In genomic region chr3:11291808-11292207, GRCh38 we compare ENCODE assay signal across 11 cellular contexts. TPM values are rescaled to one million over a fixed set of nuclear protein-coding genes. Genes with fewer than 3 reads are reported as not detected.
A peak's percentile ranks its signal among the peaks of the same experiment; 100 is the strongest.
DNase-seq lines count a peak whose midpoint lies in the region; ATAC-seq lines count a peak whose summit lies in the region.
"Had no signal": no experiment of that assay in that cellular context is flagged by ENCODE, and none has a peak within 500 bp of the region (broad histone marks: within the 10 kb centered on the region; RNA-seq: fewer than 3 reads in every experiment).

No MANE protein-coding gene starts in this region.

- no peaks in the 10 kb centered on the region for H3K9me3 Mint-ChIP-seq in T-cell

- DNase-seq in Right ventricle myocardium inferior (ENCODE audit: missing footprints) (no peak), cardiac septum (ENCODE audit: low spot score) (no peak), T-cell (no peak), right cardiac atrium (peak in 2 of 3 donors; percentile 56 to 58), NCI-H345 (lab: John Stamatoyannopoulos, UW) (no peak)
- DNase-seq: left colon had no signal

- no peaks in the 10 kb centered on the region for H3K27me3 Mint-ChIP-seq in T-cell

- intact Hi-C loops in Right ventricle myocardium inferior (cut with DNase I) (no loop called here), cardiac septum (cut with DNase I) (no loop called here), right cardiac atrium (cut with DNase I) (no loop called here)

- POLR2A ChIA-PET in T-cell (lab: Charles Lee), result interaction anchor here (0.6 to 1.8 kb wide), 4 partner anchors 13 to 1859 kb away, joined by 3 to 16 read pairs (median 6); partner anchors contain the start of gene ATG7 (in 1 of the 2)

- no peak overlapping the region for H3K4me3 ChIP-seq in right cardiac atrium (ENCODE audit: low read length)
- no peak overlapping the region for H3K4me3 ChIP-seq in thymus (ENCODE audit: low read length)
- H3K4me3 ChIP-seq: thoracic aorta had no signal

- H3K4me1 ChIP-seq in right cardiac atrium (ENCODE audit: control insufficient read depth, insufficient read depth, low read length) (peaks cover 6% of the 10 kb centered on the region), thymus (ENCODE audit: control insufficient read depth, insufficient read depth, low read length) (peaks cover 10% of the 10 kb centered on the region)

- ATAC-seq in Right ventricle myocardium inferior (peak; percentile 64), T-cell (replicated peaks in 1 of 4) (peak in 3 of 4 experiments; percentile 3 to 23 (median 5)), right cardiac atrium (peak in 1 of 2 donors; percentile 47), GM21528 (IDR thresholded peaks at IDR 0.05; ENCODE audit: low FRiP score, unreplicated experiment) (no peak), HG03432 (IDR thresholded peaks at IDR 0.05; ENCODE audit: unreplicated experiment) (no peak)
- ATAC-seq: left colon had no signal

- H3K27me3 ChIP-seq in right cardiac atrium (ENCODE audit: control insufficient read depth, insufficient read depth) (no peaks in the 10 kb centered on the region), thymus (ENCODE audit: control insufficient read depth, insufficient read depth) (no peaks in the 10 kb centered on the region)

- H3K27ac ChIP-seq in right cardiac atrium (ENCODE audit: low read length) (peak overlapping the region; percentile 61), thymus (ENCODE audit: low read depth) (peak overlapping the region; percentile 68)
- H3K27ac ChIP-seq: C4-2B, thoracic aorta had no signal

- H3K4me3 Mint-ChIP-seq in T-cell, result peak overlapping the region in 1 of 3 donors; percentile 53

- no peaks in the 10 kb centered on the region for H3K36me3 ChIP-seq in thymus (ENCODE audit: control insufficient read depth, insufficient read depth)
- H3K36me3 ChIP-seq: thoracic aorta had no signal

- peak overlapping the region; percentile 95 to 96 for H3K27ac Mint-ChIP-seq in T-cell

- 71% methylated on average over 5 of the region's 5 CpGs for WGBS in right cardiac atrium
- 91% methylated on average over 5 of the region's 5 CpGs for WGBS in thymus

- peaks cover 10% of the 10 kb centered on the region for H3K36me3 Mint-ChIP-seq in T-cell

- CTCF ChIA-PET in T-cell (lab: Charles Lee), result interaction anchor here in 1 of 2 donors (0.5 to 1.9 kb wide), 6 partner anchors 14 to 55 kb away, joined by 3 to 10 read pairs (median 4); partner anchors contain the start of gene ATG7

- H3K9me3 ChIP-seq in right cardiac atrium (ENCODE audit: control insufficient read depth, low read length) (no peaks in the 10 kb centered on the region), thymus (ENCODE audit: control insufficient read depth) (no peaks in the 10 kb centered on the region)
- H3K9me3 ChIP-seq: thoracic aorta had no signal

- H3K4me1 Mint-ChIP-seq in T-cell, result peaks cover 53 to 62% (median 56%) of the 10 kb centered on the region in 3 donors

RNA-seq across cellular contexts. Expression of gene ATG7, which starts 19.6 kb away (rescaled TPM):
- total RNA-seq in Right ventricle myocardium inferior (17.5 TPM), cardiac septum (15.5 TPM), T-cell (10 to 100 TPM; 29.0 to 39.3 (median 37.4) TPM), right cardiac atrium (10 to 100 TPM; 18.3 to 22.3 (median 20.0) TPM)
- polyA plus RNA-seq in right cardiac atrium (5.9 TPM), thymus (9.0 TPM)

Comparison
In these comparisons a context has a peak if more than half of its experiments do, and no peak if none do; other contexts are left out.
1. DNase-seq: peak in right cardiac atrium (2 of 3); none in Right ventricle myocardium inferior (single experiment), cardiac septum (single experiment), T-cell (0 of 34) and NCI-H345 (single experiment).
2. ATAC-seq: peak in Right ventricle myocardium inferior (single experiment) and T-cell (3 of 4); none in GM21528 (single experiment) and HG03432 (single experiment).